ENCODE assay signal across 19 cellular contexts in the genomic region with DNA sequence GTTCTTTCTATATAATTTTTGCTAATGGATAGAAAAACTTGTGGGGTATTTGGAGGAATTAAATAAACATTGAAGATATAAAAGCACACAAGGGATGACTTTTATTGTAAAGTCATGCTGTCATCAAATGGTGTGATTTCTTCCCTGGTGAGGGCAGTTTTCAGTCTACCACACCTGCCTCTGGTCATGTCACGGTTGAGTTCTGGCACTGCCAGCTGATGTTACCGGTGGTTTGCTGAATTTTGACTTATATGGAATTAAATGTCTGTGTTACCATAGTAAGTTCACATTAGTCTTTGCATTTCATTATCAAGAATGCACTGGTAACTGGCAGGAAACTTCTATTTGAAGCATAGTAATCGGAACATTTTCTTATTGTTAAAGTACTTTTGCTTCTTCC.
"Had no signal": no experiment of that assay in that cellular context is flagged by ENCODE, and none has a peak within 500 bp of the region (broad histone marks: within the 10 kb centered on the region; RNA-seq: fewer than 3 reads in every experiment).

No MANE protein-coding gene starts in this region.

- H3K27me3 Mint-ChIP-seq: natural killer cell treated with Interleukin-12 subunit alpha and Interleukin-12 subunit beta and Interleukin-15 and Interleukin-18, amount 100 ng/mL, for 72 hours; stimulated activated naive CD8-positive, alpha-beta T cell treated with anti-CD3 and anti-CD28 coated beads, Interleukin-15, Interleukin-2, amounts not matched to agents 100 ng/mL and 50 ng/mL, for 24 hours had no signal

- H3K27me3 ChIP-seq: esophagus muscularis mucosa, right atrium auricular region, suprapubic skin had no signal

- ATAC-seq: mucosa of descending colon; natural killer cell treated with Interleukin-12 subunit alpha and Interleukin-12 subunit beta and Interleukin-15 and Interleukin-18, amount 100 ng/mL, for 72 hours; WTC11 had no signal

- H3K36me3 Mint-ChIP-seq: natural killer cell treated with Interleukin-12 subunit alpha and Interleukin-12 subunit beta and Interleukin-15 and Interleukin-18, amount 100 ng/mL, for 72 hours; type B pancreatic cell; WTC11 had no signal

- H3K4me1 ChIP-seq: esophagus muscularis mucosa, right atrium auricular region, suprapubic skin had no signal

- H3K4me3 Mint-ChIP-seq: activated T-helper 1 cell treated with anti-CD3 and anti-CD28 coated beads, Interleukin-12 subunit alpha, Interleukin-12 subunit beta, Interleukin-2, Interleukin-4 antibody, amounts not matched to agents 30 ng/mL and 10 ng/mL and 1 ng/mL, durations not matched to agents 14 hours and 24 hours and 36 hours; dendritic cell treated with granulocyte-macrophage colony-stimulating factor and Interleukin-4, amounts not matched to agents 40 ng/mL and 50 ng/mL, for 4 days; natural killer cell treated with Interleukin-12 subunit alpha and Interleukin-12 subunit beta and Interleukin-15 and Interleukin-18, amount 100 ng/mL, for 72 hours; type B pancreatic cell; WTC11 had no signal

- H3K27ac Mint-ChIP-seq: activated T-helper 1 cell treated with anti-CD3 and anti-CD28 coated beads, Interleukin-12 subunit alpha, Interleukin-12 subunit beta, Interleukin-2, Interleukin-4 antibody, amounts not matched to agents 30 ng/mL and 10 ng/mL and 1 ng/mL, durations not matched to agents 14 hours and 24 hours and 36 hours; dendritic cell treated with granulocyte-macrophage colony-stimulating factor and Interleukin-4, amounts not matched to agents 40 ng/mL and 50 ng/mL, for 4 days; natural killer cell treated with Interleukin-12 subunit alpha and Interleukin-12 subunit beta and Interleukin-15 and Interleukin-18, amount 100 ng/mL, for 72 hours; progenitor cell of endocrine pancreas; type B pancreatic cell; WTC11 had no signal

- H3K27ac ChIP-seq: esophagus muscularis mucosa, left ventricle myocardium inferior, right atrium auricular region, suprapubic skin had no signal

- DNase-seq: activated CD4-positive, alpha-beta T cell treated with anti-CD3 and anti-CD28 coated beads for 48 hours; activated CD8-positive, alpha-beta memory T cell treated with anti-CD3 and anti-CD28 coated beads, Interleukin-2, amount 50 U/mL, for 48 hours; activated naive CD4-positive, alpha-beta T cell treated with Interleukin-2 at 50 U/mL for 16 hours; hippocampal formation; kidney; left ventricle myocardium inferior; mucosa of descending colon; nucleus accumbens; stimulated activated CD4-positive, alpha-beta T cell treated with anti-CD3 and anti-CD28 coated beads, Interleukin-4, amount 100 ng/mL, for 1 hour had no signal

- H3K36me3 ChIP-seq: esophagus muscularis mucosa, left ventricle myocardium inferior, right atrium auricular region, suprapubic skin had no signal

- H3K9me3 Mint-ChIP-seq: activated T-helper 1 cell treated with anti-CD3 and anti-CD28 coated beads, Interleukin-12 subunit alpha, Interleukin-12 subunit beta, Interleukin-2, Interleukin-4 antibody, amounts not matched to agents 30 ng/mL and 10 ng/mL and 1 ng/mL, durations not matched to agents 14 hours and 24 hours and 36 hours; dendritic cell treated with granulocyte-macrophage colony-stimulating factor and Interleukin-4, amounts not matched to agents 40 ng/mL and 50 ng/mL, for 4 days; natural killer cell treated with Interleukin-12 subunit alpha and Interleukin-12 subunit beta and Interleukin-15 and Interleukin-18, amount 100 ng/mL, for 72 hours; stimulated activated naive CD8-positive, alpha-beta T cell treated with anti-CD3 and anti-CD28 coated beads, Interleukin-15, Interleukin-2, amounts not matched to agents 100 ng/mL and 50 ng/mL, for 24 hours; type B pancreatic cell; WTC11 had no signal

- H3K9me3 ChIP-seq: esophagus muscularis mucosa, left ventricle myocardium inferior, mucosa of descending colon, right atrium auricular region, suprapubic skin had no signal

- H3K4me3 ChIP-seq: esophagus muscularis mucosa, left ventricle myocardium inferior, mucosa of descending colon, right atrium auricular region, suprapubic skin had no signal
